Comparison of ENCODE assay signal across 8 cellular contexts in the genomic region with DNA sequence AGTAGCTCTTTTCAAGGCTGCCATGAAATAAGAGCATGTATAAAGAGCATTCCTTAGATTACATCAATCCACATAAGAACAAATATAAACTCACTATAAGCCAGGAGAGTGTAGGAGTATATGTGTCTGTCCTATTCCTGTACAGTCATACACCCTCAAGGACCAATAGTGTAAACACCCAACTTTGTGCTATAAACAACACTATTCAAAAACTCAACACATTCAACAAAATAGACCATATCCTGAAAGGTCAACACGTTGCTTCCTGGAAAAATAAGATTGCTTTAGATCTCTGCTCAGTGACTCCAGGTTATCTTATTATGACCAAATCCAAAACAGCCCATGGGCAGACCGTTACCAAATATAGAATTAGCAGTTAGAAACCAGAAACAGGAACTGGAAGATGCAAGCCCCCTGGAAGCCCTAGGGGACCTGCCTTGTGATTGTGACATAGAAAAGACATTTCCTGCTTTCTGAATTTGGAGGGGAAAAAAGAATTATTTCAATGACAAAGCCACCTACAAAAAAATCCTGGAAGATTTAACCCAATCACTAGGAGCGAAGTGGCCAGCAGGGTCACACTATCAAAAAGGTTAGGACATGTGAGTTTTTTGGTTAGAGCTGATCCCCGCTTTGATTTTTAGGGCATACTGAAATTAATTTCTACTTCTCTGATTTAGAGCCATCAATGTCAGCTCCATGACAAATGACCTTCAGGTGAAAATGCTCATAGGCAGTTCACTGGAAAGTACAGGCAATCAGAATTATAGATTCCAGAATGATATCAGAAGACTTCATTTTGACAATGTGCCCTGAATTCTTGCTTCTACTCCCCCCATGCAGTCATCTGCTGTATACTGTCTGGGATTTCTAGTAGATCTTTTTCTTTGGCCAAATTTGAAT. TPM values are rescaled to one million over a fixed set of nuclear protein-coding genes. Genes with fewer than 3 reads are reported as not detected.
DNase-seq lines count a peak whose midpoint lies in the region; ATAC-seq lines count a peak whose summit lies in the region.

No MANE protein-coding gene starts in this region.

- H3K36me3 Mint-ChIP-seq in activated CD4-positive, alpha-beta T cell treated with anti-CD3 and anti-CD28 coated beads for 36 hours (ENCODE audit: low read depth): peaks cover 80% of the 10 kb centered on the region
- peaks cover 51% of the 10 kb centered on the region for H3K36me3 Mint-ChIP-seq in activated CD4-positive, alpha-beta memory T cell treated with anti-CD3 and anti-CD28 coated beads for 36 hours
- H3K36me3 Mint-ChIP-seq in naive B cell: peaks cover 12 to 18% of the 10 kb centered on the region in 2 donors

- H3K4me3 Mint-ChIP-seq in activated CD4-positive, alpha-beta T cell treated with anti-CD3 and anti-CD28 coated beads for 36 hours: no peak overlapping the region
- H3K4me3 Mint-ChIP-seq in activated CD4-positive, alpha-beta memory T cell treated with anti-CD3 and anti-CD28 coated beads for 36 hours: no peak overlapping the region
- peak overlapping the region in 7 of 8 donors; percentile 26 to 93 (median 83) for H3K4me3 Mint-ChIP-seq in naive B cell

- no peaks in the 10 kb centered on the region for H3K27me3 Mint-ChIP-seq in activated CD4-positive, alpha-beta T cell treated with anti-CD3 and anti-CD28 coated beads for 36 hours
- no peaks in the 10 kb centered on the region for H3K27me3 Mint-ChIP-seq in activated CD4-positive, alpha-beta memory T cell treated with anti-CD3 and anti-CD28 coated beads for 36 hours
- no peaks in the 10 kb centered on the region for H3K27me3 Mint-ChIP-seq in naive B cell

- CTCF ChIA-PET in activated CD4-positive, alpha-beta T cell treated with anti-CD3 and anti-CD28 coated beads for 36 hours (lab: Charles Lee): interaction anchor here (1.1 to 1.5 kb wide), 4 partner anchors 24 to 88 kb away, joined by 3 to 5 read pairs (median 3); no protein-coding TSS in a partner anchor
- CTCF ChIA-PET in activated CD4-positive, alpha-beta memory T cell treated with anti-CD3 and anti-CD28 coated beads for 36 hours (lab: Charles Lee): interaction anchor here (1.2 to 3.1 kb wide), 3 partner anchors 9 to 70 kb away, joined by 3 to 15 read pairs (median 3); no protein-coding TSS in a partner anchor

- H3K4me1 Mint-ChIP-seq in activated CD4-positive, alpha-beta T cell treated with anti-CD3 and anti-CD28 coated beads for 36 hours: peaks cover 94% of the 10 kb centered on the region
- H3K4me1 Mint-ChIP-seq in activated CD4-positive, alpha-beta memory T cell treated with anti-CD3 and anti-CD28 coated beads for 36 hours (ENCODE audit: low read depth): peaks cover 93% of the 10 kb centered on the region
- peaks cover 34 to 50% (median 38%) of the 10 kb centered on the region in 3 donors for H3K4me1 Mint-ChIP-seq in naive B cell

- no peaks in the 10 kb centered on the region for H3K9me3 Mint-ChIP-seq in activated CD4-positive, alpha-beta T cell treated with anti-CD3 and anti-CD28 coated beads for 36 hours (ENCODE audit: low read depth)
- H3K9me3 Mint-ChIP-seq in activated CD4-positive, alpha-beta memory T cell treated with anti-CD3 and anti-CD28 coated beads for 36 hours: no peaks in the 10 kb centered on the region
- no peaks in the 10 kb centered on the region for H3K9me3 Mint-ChIP-seq in naive B cell

- intact Hi-C loops in activated CD4-positive, alpha-beta T cell treated with anti-CD3 and anti-CD28 coated beads for 36 hours (cut with DNase I, micrococcal nuclease): loop anchor here in 1 of 2 experiments (2.0 kb wide), 1 partner anchor 70 kb away; no protein-coding TSS in a partner anchor
- intact Hi-C loops in activated CD4-positive, alpha-beta memory T cell treated with anti-CD3 and anti-CD28 coated beads for 36 hours (cut with micrococcal nuclease): no loop called here

- peak overlapping the region; percentile 74 for H3K27ac Mint-ChIP-seq in activated CD4-positive, alpha-beta T cell treated with anti-CD3 and anti-CD28 coated beads for 36 hours
- H3K27ac Mint-ChIP-seq in activated CD4-positive, alpha-beta memory T cell treated with anti-CD3 and anti-CD28 coated beads for 36 hours: peak overlapping the region; percentile 86
- H3K27ac Mint-ChIP-seq in naive B cell: peak overlapping the region; percentile 67 to 96 (median 83)

- POLR2A ChIA-PET in activated CD4-positive, alpha-beta T cell treated with anti-CD3 and anti-CD28 coated beads for 36 hours (lab: Charles Lee): no interaction called here
- POLR2A ChIA-PET in activated CD4-positive, alpha-beta memory T cell treated with anti-CD3 and anti-CD28 coated beads for 36 hours (lab: Charles Lee): no interaction called here

- ATAC-seq in activated CD4-positive, alpha-beta T cell treated with anti-CD3 and anti-CD28 coated beads for 36 hours: no peak
- ATAC-seq in HG03159 (IDR thresholded peaks at IDR 0.05; ENCODE audit: unreplicated experiment) (peak; percentile 75), naive B cell (ENCODE audit: low read depth in 2 of 2) (peak; percentile 77 to 81), HG03280 (IDR thresholded peaks at IDR 0.05; ENCODE audit: unreplicated experiment) (no peak)

- no peak for DNase-seq in activated CD4-positive, alpha-beta T cell treated with anti-CD3 and anti-CD28 coated beads for 36 hours
- no peak for DNase-seq in activated CD4-positive, alpha-beta T cell treated with anti-CD3 and anti-CD28 coated beads for 4 hours
- DNase-seq in activated CD4-positive, alpha-beta memory T cell treated with anti-CD3 and anti-CD28 coated beads for 36 hours: no peak
- peak; percentile 69 for DNase-seq in naive B cell
- no peak for DNase-seq in NCI-H2171 (lab: John Stamatoyannopoulos, UW)
- no peak for DNase-seq in stimulated activated naive CD4-positive, alpha-beta T cell (lab: John Stamatoyannopoulos, UW)

RNA-seq across cellular contexts. Expression of gene LRRC8C, which starts 59.9 kb away (rescaled TPM):
- 10 to 100 TPM; 31.5 to 37.1 TPM for total RNA-seq in activated CD4-positive, alpha-beta T cell treated with anti-CD3 and anti-CD28 coated beads for 36 hours
- total RNA-seq in activated CD4-positive, alpha-beta memory T cell treated with anti-CD3 and anti-CD28 coated beads for 36 hours: 10 to 100 TPM; 36.4 to 40.4 TPM
- 1 to 10 TPM; 1.3 to 4.8 (median 2.6) TPM for polyA plus RNA-seq in naive B cell (ENCODE audit: low read depth in 6 of 6)

Comparison
In these comparisons a context has a peak if more than half of its experiments do, and no peak if none do; other contexts are left out.
1. ATAC-seq: peak in HG03159 (single experiment) and naive B cell (2 of 2); none in activated CD4-positive, alpha-beta T cell treated with anti-CD3 and anti-CD28 coated beads for 36 hours (single experiment) and HG03280 (single experiment).
2. H3K4me3 Mint-ChIP-seq: peak in naive B cell (7 of 8); none in activated CD4-positive, alpha-beta T cell treated with anti-CD3 and anti-CD28 coated beads for 36 hours (single experiment) and activated CD4-positive, alpha-beta memory T cell treated with anti-CD3 and anti-CD28 coated beads for 36 hours (single experiment).
3. Peak in every context shown above with its lines, with median percentiles within 50 percentile points of each other: H3K27ac Mint-ChIP-seq.